ENCODE assay signal across 11 cellular contexts in the genomic region with DNA sequence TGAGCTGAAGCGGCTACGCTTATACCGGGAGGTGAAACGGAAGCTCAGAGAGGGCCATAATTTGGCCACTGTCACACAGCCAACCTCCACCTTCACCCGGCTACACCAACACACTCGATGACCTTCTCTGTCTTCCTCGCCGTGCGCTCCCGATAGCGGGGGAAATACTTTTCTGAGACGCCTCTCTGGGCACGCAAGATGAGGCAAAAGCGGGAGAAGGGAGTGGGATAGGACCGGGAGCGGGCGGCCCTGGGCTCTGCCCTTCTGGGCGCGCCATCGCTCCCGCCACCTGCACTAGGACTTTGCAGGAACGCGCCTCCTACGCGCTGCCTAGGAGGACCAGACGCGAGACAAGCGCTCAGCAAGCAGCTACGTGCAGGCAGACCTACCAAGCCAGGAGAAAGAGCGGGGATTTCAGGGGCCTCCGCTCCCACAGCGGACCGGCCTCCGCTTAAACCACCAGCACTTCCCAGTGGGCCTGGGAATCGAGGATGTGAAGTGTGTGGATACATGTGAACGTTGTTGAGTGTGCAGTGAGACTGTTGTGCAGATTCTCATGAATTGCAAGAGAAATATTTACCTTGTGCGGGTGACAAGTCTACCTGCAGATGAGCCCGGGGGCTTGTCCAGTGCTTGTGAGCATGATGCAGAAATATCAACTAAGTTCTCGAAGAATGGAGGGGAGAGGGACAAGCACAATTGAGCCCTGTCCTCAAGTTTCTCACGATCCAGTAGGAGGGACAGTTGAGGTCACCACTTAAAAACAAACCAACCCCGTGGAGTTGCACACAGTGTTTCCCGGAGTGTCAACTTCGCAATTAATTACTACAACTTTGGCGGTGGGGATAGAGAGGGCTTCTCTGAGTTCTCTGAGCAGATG. TPM values are rescaled to one million over a fixed set of nuclear protein-coding genes. Genes with fewer than 3 reads are reported as not detected.
DNase-seq lines count a peak whose midpoint lies in the region; FAIRE-seq and TF ChIP-seq lines count a peak whose summit lies in the region.
"Had no signal": no experiment of that assay in that cellular context is flagged by ENCODE, and none has a peak within 500 bp of the region (broad histone marks: within the 10 kb centered on the region; RNA-seq: fewer than 3 reads in every experiment).

No MANE protein-coding gene starts in this region.

- intact Hi-C loops in Caco-2 (cut with micrococcal nuclease; ENCODE audit: unreplicated experiment) (no loop called here), endothelial cell of umbilical vein (cut with micrococcal nuclease) (loop anchor here (2.0 to 10.0 kb wide), 2 partner anchors 784 to 1078 kb away; partner anchors contain the start of gene PPM1B)

- BruUV-seq in Caco-2 (replicated peaks; lab: Mats Ljungman, UMichigan) (no TSS peak), endothelial cell of umbilical vein (replicated peaks; lab: Mats Ljungman, UMichigan) (no TSS peak)

- H3K9me3 Mint-ChIP-seq in Caco-2 (ENCODE audit: unreplicated experiment): no peaks in the 10 kb centered on the region

- peaks cover 5% of the 10 kb centered on the region for H3K4me1 Mint-ChIP-seq in Caco-2 (ENCODE audit: low read depth, unreplicated experiment)

- H3K27me3 ChIP-seq in Caco-2 (replicated peaks; ENCODE audit: control insufficient read depth, insufficient read depth, low read length): no peaks in the 10 kb centered on the region
- peaks cover 92% of the 10 kb centered on the region for H3K27me3 ChIP-seq in NT2/D1 (ENCODE audit: insufficient read depth, insufficient read length)
- peaks cover 69 to 79% of the 10 kb centered on the region in 2 experiments for H3K27me3 ChIP-seq in endothelial cell of umbilical vein (ENCODE audit: control insufficient read depth in 2 of 2, insufficient read depth in 2 of 2, low read length in 2 of 2)
- peaks cover 67% of the 10 kb centered on the region for H3K27me3 ChIP-seq in osteoblast (ENCODE audit: insufficient read depth, low read length)

- H3K9ac ChIP-seq in NT2/D1 (ENCODE audit: insufficient read length, low read depth) (peak overlapping the region; percentile 8), endothelial cell of umbilical vein (replicated peaks; ENCODE audit: extremely low read depth, insufficient read depth, low read length) (no peak overlapping the region)

- H3K27ac Mint-ChIP-seq in Caco-2 (ENCODE audit: unreplicated experiment): no peak overlapping the region

- TF ChIP-seq POLR2A in endothelial cell of umbilical vein (IDR thresholded peaks at IDR 0.05; ENCODE audit: low read depth, low read length): no peak

- no peak for FAIRE-seq in endothelial cell of umbilical vein (lab: Jason Lieb, UNC)
- FAIRE-seq: RCC 7860 had no signal

- peak overlapping the region; percentile 40 for H3K4me3 Mint-ChIP-seq in Caco-2 (ENCODE audit: unreplicated experiment)

- CTCF ChIA-PET in Caco-2 (lab: Charles Lee) (interaction anchor here (0.9 to 1.1 kb wide), 2 partner anchors 473 kb away, joined by 3 read pairs; no protein-coding TSS in a partner anchor), endothelial cell of umbilical vein (lab: Charles Lee) (interaction anchor here (0.9 to 4.9 kb wide), 11 partner anchors 15 to 909 kb away, joined by 3 to 242 read pairs (median 4); no protein-coding TSS in a partner anchor), RWPE1 (lab: Yijun Ruan, JAX) (no interaction called here)

- POLR2A ChIA-PET in Caco-2 (lab: Charles Lee): no interaction called here
- POLR2A ChIA-PET in endothelial cell of umbilical vein (lab: Charles Lee): no interaction called here
- POLR2A ChIA-PET in RWPE1 (lab: Yijun Ruan, JAX; ENCODE audit: low non-redundant PET): no interaction called here

- H3K27me3 Mint-ChIP-seq in Caco-2 (ENCODE audit: insufficient read depth, unreplicated experiment): peaks cover 5% of the 10 kb centered on the region

- no peaks in the 10 kb centered on the region for H3K36me3 Mint-ChIP-seq in Caco-2 (ENCODE audit: insufficient read depth, unreplicated experiment)

- H3K9me3 ChIP-seq in Caco-2 (no peaks in the 10 kb centered on the region), NT2/D1 (ENCODE audit: insufficient read depth, low read length) (no peaks in the 10 kb centered on the region; the same call in 1 of the 2 replicates), endothelial cell of umbilical vein (replicated peaks; ENCODE audit: control insufficient read depth, insufficient read depth, low read length) (no peaks in the 10 kb centered on the region), osteoblast (ENCODE audit: low read depth, low read length) (no peaks in the 10 kb centered on the region)
- H3K9me3 ChIP-seq: HAP-1 had no signal

- dilution Hi-C loops in endothelial cell of umbilical vein (cut with MboI; ENCODE audit: extremely low pct_ligation_motif_present, low sequenced_read_pairs): no loop called here

- H3K4me3 ChIP-seq in Caco-2 (ENCODE audit: low read depth, low read length): peak overlapping the region; percentile 19
- H3K4me3 ChIP-seq in NT2/D1 (ENCODE audit: insufficient read length, low read depth): peak overlapping the region; percentile 26
- H3K4me3 ChIP-seq in endothelial cell of umbilical vein (replicated peaks in 1 of 3; ENCODE audit: insufficient read depth in 1 of 3, low read depth in 1 of 3, low read length in 3 of 3): peak overlapping the region in 2 of 3 experiments; percentile 12 to 19
- peak overlapping the region; percentile 65 for H3K4me3 ChIP-seq in osteoblast (ENCODE audit: insufficient read depth, low read length)
- H3K4me3 ChIP-seq: HAP-1 had no signal

- H3K36me3 ChIP-seq in Caco-2 (ENCODE audit: control insufficient read depth, insufficient read depth, low read length): no peaks in the 10 kb centered on the region
- H3K36me3 ChIP-seq in NT2/D1 (ENCODE audit: insufficient read depth, insufficient read length, low read length): no peaks in the 10 kb centered on the region
- H3K36me3 ChIP-seq in endothelial cell of umbilical vein (ENCODE audit: control insufficient read depth in 2 of 2, extremely low read depth in 1 of 2, insufficient read depth in 2 of 2, low read length in 2 of 2): no peaks in the 10 kb centered on the region
- no peaks in the 10 kb centered on the region for H3K36me3 ChIP-seq in osteoblast (ENCODE audit: insufficient read depth, low read length)

- TF ChIP-seq CTCF in Caco-2 (IDR thresholded peaks at IDR 0.05; ENCODE audit: insufficient read depth in 1 of 2, low read depth in 1 of 2, low read length in 1 of 2, severe bottlenecking in 1 of 2, unreplicated experiment in 1 of 2) (no peak), endothelial cell of umbilical vein (IDR thresholded peaks at IDR 0.05; ENCODE audit: extremely low read depth in 1 of 2, insufficient read depth in 1 of 2, low read depth in 1 of 2, low read length in 2 of 2) (no peak), osteoblast (IDR thresholded peaks at IDR 0.05; ENCODE audit: extremely low read depth, low read depth, low read length) (no peak), RWPE1 (conservative IDR thresholded peaks at IDR 0.05; ENCODE audit: low read depth) (no peak)

- H3K4me2 ChIP-seq in endothelial cell of umbilical vein (ENCODE audit: insufficient read depth, low read length) (peak overlapping the region; percentile 40), osteoblast (ENCODE audit: insufficient read depth, low read length) (peak overlapping the region; percentile 88)

- H3K79me2 ChIP-seq in endothelial cell of umbilical vein (ENCODE audit: control insufficient read depth, insufficient read depth, low read length): no peaks in the 10 kb centered on the region
- H3K79me2 ChIP-seq in osteoblast (ENCODE audit: insufficient read depth, low read length): no peaks in the 10 kb centered on the region

- no peaks in the 10 kb centered on the region for H4K20me1 ChIP-seq in endothelial cell of umbilical vein (replicated peaks; ENCODE audit: control insufficient read depth, extremely low read depth, insufficient read depth, low read length)
- H4K20me1 ChIP-seq in osteoblast (ENCODE audit: insufficient read depth, low read length): no peaks in the 10 kb centered on the region

- DNase-seq in Caco-2 (no peak), NT2/D1 (ENCODE audit: low read depth, low spot score) (no peak), endothelial cell of umbilical vein (ENCODE audit: low read depth, low spot score) (peak; percentile 23), osteoblast (ENCODE audit: insufficient read length, low spot score, missing footprints) (peak; percentile 85), NCI-H1105 treated with DMSO at 0.1 percent for 48 hours (lab: John Stamatoyannopoulos, UW) (no peak), cortex of kidney (lab: John Stamatoyannopoulos, UW) (no peak), GDM1 (lab: John Stamatoyannopoulos, UW) (no peak), RWPE1 (ENCODE audit: low spot score) (no peak)
- DNase-seq: activated naive CD4-positive, alpha-beta T cell had no signal

- no peaks in the 10 kb centered on the region for H3K9me1 ChIP-seq in endothelial cell of umbilical vein (replicated peaks; ENCODE audit: control insufficient read depth, extremely low read depth, insufficient read depth, low read length)

- H3K4me1 ChIP-seq in Caco-2 (no peaks in the 10 kb centered on the region), NT2/D1 (ENCODE audit: insufficient read depth, insufficient read length) (peaks cover 7% of the 10 kb centered on the region), endothelial cell of umbilical vein (ENCODE audit: control insufficient read depth, extremely low read depth, insufficient read depth, low read length) (peaks cover 16% of the 10 kb centered on the region), osteoblast (ENCODE audit: insufficient read depth, low read length) (peaks cover 11% of the 10 kb centered on the region)

- peak overlapping the region; percentile 2 for H2AFZ ChIP-seq in endothelial cell of umbilical vein (ENCODE audit: low read depth, low read length)
- peak overlapping the region; percentile 70 for H2AFZ ChIP-seq in osteoblast (ENCODE audit: low read length)

- H3K27ac ChIP-seq in endothelial cell of umbilical vein (ENCODE audit: insufficient read depth, low read depth, low read length) (no peak overlapping the region), osteoblast (ENCODE audit: low read depth, low read length) (no peak overlapping the region), RWPE1 (no peak overlapping the region)

RNA-seq across cellular contexts. Expression of gene SIX3, which starts 11.5 kb away (rescaled TPM):
- total RNA-seq in Caco-2 (2022) (not detected in 2 replicates), endothelial cell of umbilical vein (not detected in 2 replicates), osteoblast (not detected in 2 replicates)
- polyA plus RNA-seq in endothelial cell of umbilical vein: not detected in 2 replicates
- not detected in 2 replicates for polyA plus RNA-seq in endothelial cell of umbilical vein (2011; cell fraction: cytosol; rRNA removed)
- polyA plus RNA-seq in endothelial cell of umbilical vein (2011; cell fraction: nucleus; rRNA removed): not detected in 2 replicates
- not detected in 2 replicates for polyA plus RNA-seq in endothelial cell of umbilical vein (2012)
- not detected in 2 replicates for polyA minus RNA-seq in endothelial cell of umbilical vein
- polyA minus RNA-seq in endothelial cell of umbilical vein (2011; cell fraction: cytosol; rRNA and poly(A)+ RNA removed): not detected
- polyA minus RNA-seq in endothelial cell of umbilical vein (2011; cell fraction: nucleus; rRNA and poly(A)+ RNA removed): not detected in 2 replicates

RNA-seq across cellular contexts. Expression of gene SIX2, which starts 56.2 kb away (rescaled TPM):
- total RNA-seq in Caco-2 (2022) (0.88 and 1.9 TPM in 2 replicates), endothelial cell of umbilical vein (0.24 and 0.32 TPM in 2 replicates), osteoblast (14.8 and 15.9 TPM in 2 replicates)
- 0.45 and 0.54 TPM in 2 replicates for polyA plus RNA-seq in endothelial cell of umbilical vein
- 0.26 and 0.35 TPM in 2 replicates for polyA plus RNA-seq in endothelial cell of umbilical vein (2011; cell fraction: cytosol; rRNA removed)
- 0.29 TPM in 2 replicates for polyA plus RNA-seq in endothelial cell of umbilical vein (2011; cell fraction: nucleus; rRNA removed)
- 2.1 and 5.7 TPM in 2 replicates for polyA plus RNA-seq in endothelial cell of umbilical vein (2012)
- 0.21 and 0.39 TPM in 2 replicates for polyA minus RNA-seq in endothelial cell of umbilical vein
- polyA minus RNA-seq in endothelial cell of umbilical vein (2011; cell fraction: cytosol; rRNA and poly(A)+ RNA removed): 17.9 TPM
- 0.38 and 0.43 TPM in 2 replicates for polyA minus RNA-seq in endothelial cell of umbilical vein (2011; cell fraction: nucleus; rRNA and poly(A)+ RNA removed)

Comparison
In these comparisons a context has a peak if more than half of its experiments do, and no peak if none do; other contexts are left out.
1. DNase-seq: peak in endothelial cell of umbilical vein (single experiment) and osteoblast (single experiment); none in Caco-2 (0 of 2), NT2/D1 (single experiment), NCI-H1105 treated with DMSO at 0.1 percent for 48 hours (single experiment), cortex of kidney (single experiment), GDM1 (single experiment) and RWPE1 (single experiment).
2. Peak in every context shown above with its lines, with median percentiles within 50 percentile points of each other: H3K4me3 ChIP-seq.